25 cellular contexts compared by ENCODE assay signal in the genomic region with DNA sequence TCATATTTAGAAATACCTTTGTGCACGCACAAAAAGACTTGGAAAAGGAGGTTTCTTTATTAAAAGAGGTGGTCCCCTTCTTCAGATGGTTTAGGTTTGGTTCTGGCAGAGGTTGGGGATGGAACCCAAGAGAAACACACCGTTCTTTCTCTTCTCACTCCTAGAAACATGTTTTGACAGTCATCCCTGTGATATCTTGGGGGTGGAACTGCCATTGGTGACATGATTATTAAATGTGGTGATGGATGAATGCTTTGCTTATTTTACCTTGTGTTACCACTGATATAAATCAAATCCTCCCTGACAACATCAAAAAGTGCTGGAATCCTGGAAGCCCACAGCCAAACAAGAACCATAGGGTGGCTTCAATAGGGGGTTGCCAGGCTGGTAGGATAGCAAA.
"Had no signal": no experiment of that assay in that cellular context is flagged by ENCODE, and none has a peak within 500 bp of the region (broad histone marks: within the 10 kb centered on the region; RNA-seq: fewer than 3 reads in every experiment).

No MANE protein-coding gene starts in this region.

- DNase-seq: naive B cell; naive thymus-derived CD8-positive, alpha-beta T cell; nephron progenitor cell; occipital lobe; pancreas; right cardiac atrium; right lobe of liver; sigmoid colon; small intestine; stimulated activated CD4-positive, alpha-beta T cell treated with anti-CD3 and anti-CD28 coated beads, Interleukin-15, amount 100 ng/mL, for 24 hours; stimulated activated CD4-positive, alpha-beta T cell treated with anti-CD3 and anti-CD28 coated beads, Interleukin-2, amount 100 ng/mL, for 24 hours; stimulated activated CD4-positive, alpha-beta T cell treated with anti-CD3 and anti-CD28 coated beads, Interleukin-2, amount 100 ng/mL, for 48 hours; stimulated activated CD4-positive, alpha-beta T cell treated with anti-CD3 and anti-CD28 coated beads, Interleukin-4, amount 100 ng/mL, for 24 hours; stimulated activated naive B cell treated with anti-CD40 and anti-IgM and Interleukin-4, amounts not matched to agents 10 μg/mL and 1 μg/mL and 100 μg/mL, for 72 hours; stimulated activated naive CD4-positive, alpha-beta T cell treated with Interleukin-2 at 50 U/mL for 16 hours; stomach; testis; tibial artery; transverse colon; upper lobe of left lung had no signal

- FAIRE-seq: pancreas, small intestine, urothelium cell line had no signal

- H3K4me1 ChIP-seq: neural progenitor cell, pancreas, prostate gland, right lobe of liver, testis, transverse colon, upper lobe of left lung had no signal

- H2AFZ ChIP-seq: neural progenitor cell had no signal

- H3K9ac ChIP-seq: neural progenitor cell had no signal

- H3K36me3 ChIP-seq: neural progenitor cell, pancreas, prostate gland, right lobe of liver, sigmoid colon, stomach, suprapubic skin, tibial artery, transverse colon, upper lobe of left lung, vagina had no signal

- H3K4me2 ChIP-seq: neural progenitor cell had no signal

- H3K27me3 ChIP-seq: neural progenitor cell, pancreas, right lobe of liver, sigmoid colon, stomach, suprapubic skin, testis, tibial artery, transverse colon, upper lobe of left lung, vagina had no signal

- H3K4me3 ChIP-seq: neural progenitor cell, pancreas, prostate gland, right lobe of liver, sigmoid colon, stomach, suprapubic skin, testis, tibial artery, transverse colon, upper lobe of left lung, vagina had no signal

- H3K27ac ChIP-seq: neural progenitor cell, pancreas, prostate gland, right lobe of liver, sigmoid colon, stomach, suprapubic skin, testis, tibial artery, transverse colon, upper lobe of left lung, vagina had no signal

- H3K9me3 ChIP-seq: pancreas, prostate gland, right lobe of liver, sigmoid colon, stomach, testis, tibial artery, transverse colon, upper lobe of left lung, vagina had no signal
